1 cellular context compared by ENCODE assay signal in genomic region chr2:25159947-25160346, GRCh38.
TF ChIP-seq lines count a peak whose summit lies in the region.

No MANE protein-coding gene starts in this region.

TF ChIP-seq in HCT116, 20 proteins besides CTCF, POLR2A, EP300 and RAD21 (continued from another document):
- TF ChIP-seq REST (IDR thresholded peaks at IDR 0.05; ENCODE audit: low read depth) = no peak
- no peak for TF ChIP-seq ATF3 (IDR thresholded peaks at IDR 0.05)
- no peak for TF ChIP-seq JUND (IDR thresholded peaks at IDR 0.05)
- TF ChIP-seq ELF1 (IDR thresholded peaks at IDR 0.05; ENCODE audit: borderline replicate concordance, low read depth) = no peak
- TF ChIP-seq EGR1 (IDR thresholded peaks at IDR 0.05; ENCODE audit: low read depth) = no peak
- no peak for TF ChIP-seq CBX3 (IDR thresholded peaks at IDR 0.05; ENCODE audit: low read depth)
- TF ChIP-seq YY1 (IDR thresholded peaks at IDR 0.05; ENCODE audit: extremely low read depth, insufficient replicate concordance, low read depth, low read length) = no peak
- TF ChIP-seq TCF7L2 (IDR thresholded peaks at IDR 0.05; ENCODE audit: borderline replicate concordance, extremely low read depth, insufficient read depth, insufficient read length) = no peak
- TF ChIP-seq ZFX (IDR thresholded peaks at IDR 0.05) = no peak
